Comparison of ENCODE assay signal across 5 cellular contexts in the genomic region with DNA sequence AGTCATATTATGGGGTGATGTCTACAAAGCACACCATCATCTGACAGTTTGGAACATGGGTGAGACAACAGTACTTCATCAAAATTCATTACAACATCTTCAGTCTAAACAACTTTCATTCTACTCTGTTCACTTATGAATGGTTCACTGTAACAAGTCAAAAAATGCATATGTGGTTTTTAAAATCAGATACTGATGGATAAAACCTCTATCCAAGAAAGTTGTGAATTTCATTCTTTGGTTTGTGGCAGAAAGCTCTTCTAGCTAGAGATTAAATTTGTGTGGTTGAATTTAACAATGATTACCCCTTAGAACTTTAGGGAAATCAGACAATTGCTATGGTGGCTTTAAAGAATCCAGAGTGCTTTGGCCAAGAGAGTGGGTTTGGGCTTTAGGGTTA.
"Had no signal": no experiment of that assay in that cellular context is flagged by ENCODE, and none has a peak within 500 bp of the region (broad histone marks: within the 10 kb centered on the region; RNA-seq: fewer than 3 reads in every experiment).

No MANE protein-coding gene starts in this region.

- DNase-seq: H9, HCEC 1CT, IMR-90 had no signal

- H3K4me3 ChIP-seq: GM23338, K562 had no signal

- H2AFZ ChIP-seq: GM23338 had no signal

- ATAC-seq: GM23338, K562 had no signal

- H3K4me2 ChIP-seq: GM23338 had no signal
